In the genomic region with DNA sequence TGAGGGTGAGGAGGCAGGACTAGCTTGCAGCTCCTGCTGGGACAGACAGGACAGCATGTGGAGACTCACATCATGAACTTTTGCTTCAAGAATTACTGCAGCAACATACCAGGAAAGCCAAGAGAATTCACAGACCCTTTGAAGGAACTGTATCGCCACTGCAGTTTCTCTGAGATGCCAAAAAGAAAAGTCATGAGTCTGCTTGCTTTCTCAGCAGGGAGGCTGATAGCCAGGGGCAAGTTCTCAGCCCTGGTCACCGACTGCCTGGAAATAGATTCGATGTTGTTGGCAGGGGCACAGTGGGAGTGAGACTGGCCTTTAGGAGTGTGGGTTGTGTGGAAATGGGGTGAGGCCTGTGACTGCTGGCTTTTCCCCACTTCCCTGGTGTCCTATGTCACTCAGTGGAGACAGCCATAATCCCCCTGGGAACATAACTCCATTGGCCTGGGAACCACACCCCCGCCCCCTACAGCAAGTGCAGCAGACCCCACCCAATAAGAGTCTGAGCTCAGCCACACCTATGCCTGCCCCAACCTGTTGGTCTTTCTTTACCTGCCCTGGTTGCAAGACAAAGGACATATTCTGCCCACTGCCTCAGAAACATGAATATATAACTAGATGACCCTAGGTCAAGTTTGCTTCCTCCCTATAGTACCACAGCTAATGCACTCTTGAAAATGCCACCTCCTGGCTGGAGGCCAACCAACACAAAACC, we compare ENCODE assay signal across 14 cellular contexts. TPM values are rescaled to one million over a fixed set of nuclear protein-coding genes. Genes with fewer than 3 reads are reported as not detected.
DNase-seq lines count a peak whose midpoint lies in the region; ATAC-seq and TF ChIP-seq lines count a peak whose summit lies in the region.
"Had no signal": no experiment of that assay in that cellular context is flagged by ENCODE, and none has a peak within 500 bp of the region (broad histone marks: within the 10 kb centered on the region; RNA-seq: fewer than 3 reads in every experiment).

No MANE protein-coding gene starts in this region.

- intact Hi-C loops in Panc1 (cut with micrococcal nuclease; ENCODE audit: unreplicated experiment), result no loop called here

- H3K4me3 ChIP-seq in Panc1 (ENCODE audit: low read depth in 2 of 2, low read length in 2 of 2) (peak overlapping the region in 1 of 2 experiments; percentile 14; a peak in 2 of 4 replicates), epithelial cell of esophagus (ENCODE audit: low read length) (no peak overlapping the region)
- H3K4me3 ChIP-seq: colonic mucosa had no signal

- no peaks in the 10 kb centered on the region for H3K9me3 ChIP-seq in Panc1 (ENCODE audit: control insufficient read depth, insufficient read depth, low read depth, low read length)
- H3K9me3 ChIP-seq: colonic mucosa had no signal

- ATAC-seq in Panc1 (peak; percentile 83), HG02870 (IDR thresholded peaks at IDR 0.05; ENCODE audit: unreplicated experiment) (no peak)

- TF ChIP-seq CTCF in Panc1 (IDR thresholded peaks at IDR 0.05), result no peak
- TF ChIP-seq CTCF in epithelial cell of esophagus (IDR thresholded peaks at IDR 0.05; ENCODE audit: insufficient read depth, low read depth, low read length, missing control alignments), result no peak

- H3K4me3 Mint-ChIP-seq in activated CD4-positive, alpha-beta T cell treated with anti-CD3 and anti-CD28 coated beads, Interleukin-2, amount 10 ng/mL, durations not matched to agents 7 days and 5 days, result no peak overlapping the region
- H3K4me3 Mint-ChIP-seq: activated T-helper 1 cell treated with anti-CD3 and anti-CD28 coated beads, Interleukin-12 subunit alpha, Interleukin-12 subunit beta, Interleukin-2, Interleukin-4 antibody, amounts not matched to agents 30 ng/mL and 10 ng/mL and 1 ng/mL, durations not matched to agents 14 hours and 24 hours and 36 hours had no signal

- POLR2A ChIA-PET in activated CD4-positive, alpha-beta T cell treated with anti-CD3 and anti-CD28 coated beads, Interleukin-2, amount 10 ng/mL, durations not matched to agents 7 days and 5 days (lab: Charles Lee), result no interaction called here
- POLR2A ChIA-PET in Panc1 (lab: Charles Lee), result no interaction called here
- POLR2A ChIA-PET in HEK293T (lab: Yijun Ruan, JAX), result no interaction called here

- BruUV-seq in Panc1 (replicated peaks; lab: Mats Ljungman, UMichigan), result no TSS peak

- in situ Hi-C loops in Panc1 (cut with HindIII; ENCODE audit: low pct_unique_long_range_greater_than_20kb, low sequenced_read_pairs), result no loop called here

- DNase-seq in activated CD4-positive, alpha-beta T cell treated with anti-CD3 and anti-CD28 coated beads, Interleukin-2, amount 10 ng/mL, durations not matched to agents 7 days and 5 days, result no peak
- no peak for DNase-seq in activated CD4-positive, alpha-beta T cell treated with anti-CD3 and anti-CD28 coated beads for 4 hours
- DNase-seq in Panc1 (ENCODE audit: low read depth, low spot score) (no peak), epithelial cell of esophagus (ENCODE audit: low read depth) (peak; percentile 59), smooth muscle cell of the brain vasculature (ENCODE audit: low read depth, low spot score) (peak; percentile 47), HEK293T (ENCODE audit: extremely low spot score) (no peak), globus pallidus (ENCODE audit: low spot score) (no peak)
- DNase-seq: ACHN, colonic mucosa, NCI-H1417, OCI-M1 had no signal

- peak overlapping the region; percentile 87 for H3K27ac ChIP-seq in Panc1 (ENCODE audit: low read length)

- no peaks in the 10 kb centered on the region for H3K36me3 ChIP-seq in Panc1 (ENCODE audit: control insufficient read depth, insufficient read depth, low read length)
- H3K36me3 ChIP-seq: colonic mucosa had no signal

- H3K27me3 ChIP-seq in Panc1 (ENCODE audit: control insufficient read depth, insufficient read depth, low read length), result no peaks in the 10 kb centered on the region
- H3K27me3 ChIP-seq: colonic mucosa had no signal

- peaks cover 92% of the 10 kb centered on the region for H3K36me3 Mint-ChIP-seq in activated CD4-positive, alpha-beta T cell treated with anti-CD3 and anti-CD28 coated beads, Interleukin-2, amount 10 ng/mL, durations not matched to agents 7 days and 5 days (ENCODE audit: low read depth)

- H3K4me1 Mint-ChIP-seq in activated CD4-positive, alpha-beta T cell treated with anti-CD3 and anti-CD28 coated beads, Interleukin-2, amount 10 ng/mL, durations not matched to agents 7 days and 5 days, result peaks cover 41% of the 10 kb centered on the region

- peaks cover 22% of the 10 kb centered on the region for H3K4me1 ChIP-seq in Panc1 (ENCODE audit: control insufficient read depth, insufficient read depth, low read length)
- H3K4me1 ChIP-seq: colonic mucosa had no signal

- no peaks in the 10 kb centered on the region for H3K27me3 Mint-ChIP-seq in activated CD4-positive, alpha-beta T cell treated with anti-CD3 and anti-CD28 coated beads, Interleukin-2, amount 10 ng/mL, durations not matched to agents 7 days and 5 days

- H3K9me3 Mint-ChIP-seq in activated CD4-positive, alpha-beta T cell treated with anti-CD3 and anti-CD28 coated beads, Interleukin-2, amount 10 ng/mL, durations not matched to agents 7 days and 5 days, result peaks cover 40% of the 10 kb centered on the region

- CTCF ChIA-PET in activated CD4-positive, alpha-beta T cell treated with anti-CD3 and anti-CD28 coated beads, Interleukin-2, amount 10 ng/mL, durations not matched to agents 7 days and 5 days (lab: Charles Lee), result interaction anchor here (1.1 kb wide), 1 partner anchor 15 kb away, joined by 5 read pairs; no protein-coding TSS in a partner anchor
- CTCF ChIA-PET in Panc1 (lab: Charles Lee) (no interaction called here), HEK293T (lab: Yijun Ruan, JAX) (no interaction called here)

- H3K27ac Mint-ChIP-seq in activated CD4-positive, alpha-beta T cell treated with anti-CD3 and anti-CD28 coated beads, Interleukin-2, amount 10 ng/mL, durations not matched to agents 7 days and 5 days, result peak overlapping the region; percentile 93
- H3K27ac Mint-ChIP-seq: activated T-helper 1 cell treated with anti-CD3 and anti-CD28 coated beads, Interleukin-12 subunit alpha, Interleukin-12 subunit beta, Interleukin-2, Interleukin-4 antibody, amounts not matched to agents 30 ng/mL and 10 ng/mL and 1 ng/mL, durations not matched to agents 14 hours and 24 hours and 36 hours had no signal

TF ChIP-seq in HEK293T, 16 proteins besides CTCF, POLR2A, EP300 and RAD21:
- TF ChIP-seq NFRKB (IDR thresholded peaks at IDR 0.05) (no peak), ZNF384 (IDR thresholded peaks at IDR 0.05) (no peak), SUZ12 (IDR thresholded peaks at IDR 0.05) (no peak), SP1 (IDR thresholded peaks at IDR 0.05) (no peak), HDGF (IDR thresholded peaks at IDR 0.05; ENCODE audit: borderline replicate concordance) (no peak), ARNT (IDR thresholded peaks at IDR 0.05) (no peak), CTBP1 (IDR thresholded peaks at IDR 0.05; ENCODE audit: borderline replicate concordance) (no peak), FOXK2 (IDR thresholded peaks at IDR 0.05) (no peak), TARDBP (IDR thresholded peaks at IDR 0.05) (no peak), BHLHE40 (IDR thresholded peaks at IDR 0.05; ENCODE audit: borderline replicate concordance) (no peak), LEF1 (IDR thresholded peaks at IDR 0.05; ENCODE audit: borderline replicate concordance) (no peak), L3MBTL2 (conservative IDR thresholded peaks at IDR 0.05) (no peak), ELF4 (IDR thresholded peaks at IDR 0.05) (no peak), FOXM1 (IDR thresholded peaks at IDR 0.05; ENCODE audit: borderline replicate concordance) (no peak), FOXA1 (IDR thresholded peaks at IDR 0.05) (no peak)
- TF ChIP-seq, protein P1, sequence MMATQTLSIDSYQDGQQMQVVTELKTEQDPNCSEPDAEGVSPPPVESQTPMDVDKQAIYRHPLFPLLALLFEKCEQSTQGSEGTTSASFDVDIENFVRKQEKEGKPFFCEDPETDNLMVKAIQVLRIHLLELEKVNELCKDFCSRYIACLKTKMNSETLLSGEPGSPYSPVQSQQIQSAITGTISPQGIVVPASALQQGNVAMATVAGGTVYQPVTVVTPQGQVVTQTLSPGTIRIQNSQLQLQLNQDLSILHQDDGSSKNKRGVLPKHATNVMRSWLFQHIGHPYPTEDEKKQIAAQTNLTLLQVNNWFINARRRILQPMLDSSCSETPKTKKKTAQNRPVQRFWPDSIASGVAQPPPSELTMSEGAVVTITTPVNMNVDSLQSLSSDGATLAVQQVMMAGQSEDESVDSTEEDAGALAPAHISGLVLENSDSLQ (IDR thresholded peaks at IDR 0.05), result no peak

RNA-seq across cellular contexts. Expression of a gene that starts 1.6 kb away (rescaled TPM):
- 10 to 100 TPM; 67.3 to 80.1 TPM for total RNA-seq in activated CD4-positive, alpha-beta T cell treated with anti-CD3 and anti-CD28 coated beads, Interleukin-2, amount 10 ng/mL, durations not matched to agents 7 days and 5 days
- total RNA-seq in Panc1 (2021; ENCODE audit: unreplicated experiment), result 6.0 TPM
- 0.94 TPM for polyA plus RNA-seq in Panc1 (2012; ENCODE audit: insufficient read length)
- total RNA-seq: G401 had no signal

RNA-seq across cellular contexts. Expression of a gene that starts 28.8 kb away (rescaled TPM):
- total RNA-seq in activated CD4-positive, alpha-beta T cell treated with anti-CD3 and anti-CD28 coated beads, Interleukin-2, amount 10 ng/mL, durations not matched to agents 7 days and 5 days, result 100 to 1,000 TPM; 145 to 166 TPM
- 1.3 TPM for total RNA-seq in Panc1 (2021; ENCODE audit: unreplicated experiment)
- 0.19 TPM for polyA plus RNA-seq in Panc1 (2012; ENCODE audit: insufficient read length)
- total RNA-seq: G401 had no signal

Comparison
In these comparisons a context has a peak if more than half of its experiments do, and no peak if none do; other contexts are left out.
1. DNase-seq: peak in epithelial cell of esophagus (single experiment) and smooth muscle cell of the brain vasculature (single experiment); none in activated CD4-positive, alpha-beta T cell treated with anti-CD3 and anti-CD28 coated beads, Interleukin-2, amount 10 ng/mL, durations not matched to agents 7 days and 5 days (single experiment), activated CD4-positive, alpha-beta T cell treated with anti-CD3 and anti-CD28 coated beads for 4 hours (0 of 2), Panc1 (single experiment), HEK293T (single experiment) and globus pallidus (single experiment).
2. RNA of a gene that starts 28.8 kb away (total RNA-seq): 145 to 166 TPM in activated CD4-positive, alpha-beta T cell treated with anti-CD3 and anti-CD28 coated beads, Interleukin-2, amount 10 ng/mL, durations not matched to agents 7 days and 5 days; 1.3 TPM in Panc1 (single experiment); every median in the first group is over 10 times any median in the second.